Comparison of ENCODE assay signal across 1 cellular context in genomic region chr5:37268100-37268499, GRCh38.
TF ChIP-seq lines count a peak whose summit lies in the region.
"Not testable (repeated sequence)": the region's sequence is repeated elsewhere in the genome, so short reads cannot be mapped to it uniquely, and the experiment has no call there.

No MANE protein-coding gene starts in this region.

- not testable (repeated sequence) for H3K27ac ChIP-seq in HEK293 (ENCODE audit: extremely low read depth, low read depth, low read length)

- H3K4me1 ChIP-seq in HEK293 (ENCODE audit: control insufficient read depth, insufficient read depth, low read length): not testable (repeated sequence)

- not testable (repeated sequence) for H3K9me3 ChIP-seq in HEK293 (ENCODE audit: control insufficient read depth, insufficient read depth, low read depth, low read length)

- CTCF ChIA-PET in HEK293 (lab: Yijun Ruan, JAX): interaction anchor here (0.7 kb wide), 1 partner anchor 13 kb away, joined by 6 read pairs; no protein-coding TSS in a partner anchor

- POLR2A ChIA-PET in HEK293 (lab: Yijun Ruan, JAX): not testable (repeated sequence)

- not testable (repeated sequence) for H3K36me3 ChIP-seq in HEK293 (ENCODE audit: control insufficient read depth in 2 of 2, insufficient read depth in 1 of 2, low read length in 2 of 2)

- H3K4me3 ChIP-seq in HEK293 (ENCODE audit: low read depth, low read length): not testable (repeated sequence)

- not testable (repeated sequence) for TF ChIP-seq CTCF in HEK293 (tag by site-specific recombination; IDR thresholded peaks at IDR 0.05)

TF ChIP-seq in HEK293, 187 proteins besides CTCF, POLR2A, EP300 and RAD21:
- peak; percentile 97 for TF ChIP-seq ZNF157 (tag by site-specific recombination; IDR thresholded peaks at IDR 0.05)
